ENCODE assay signal across 10 cellular contexts in the genomic region with DNA sequence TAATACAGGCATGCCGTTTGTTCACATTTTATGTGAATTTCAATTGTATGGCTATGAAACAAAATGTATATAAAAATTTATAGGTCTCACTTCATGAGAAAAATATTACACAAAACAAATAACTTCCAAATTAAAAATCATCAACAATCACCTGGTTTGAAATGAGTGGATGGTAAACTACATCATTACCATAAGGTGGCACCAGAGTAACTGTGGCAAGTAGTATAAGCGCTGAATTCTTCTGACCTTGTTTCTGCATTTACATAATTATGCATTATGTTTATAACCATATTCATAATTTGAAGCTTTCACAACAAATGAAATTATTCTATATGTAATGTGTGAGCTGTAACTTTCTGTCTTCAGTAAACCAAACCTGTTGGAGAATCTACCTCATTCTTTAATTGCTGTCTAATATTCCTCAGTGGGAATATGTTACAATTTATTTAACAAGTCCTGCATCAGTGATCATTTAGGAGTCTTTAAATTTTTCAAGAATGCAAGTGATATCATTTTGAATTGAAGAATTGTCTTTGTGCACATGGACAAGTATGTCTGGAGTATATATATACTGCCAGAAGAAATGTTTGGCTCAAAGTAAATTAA. TPM values are rescaled to one million over a fixed set of nuclear protein-coding genes. Genes with fewer than 3 reads are reported as not detected.
DNase-seq lines count a peak whose midpoint lies in the region; ATAC-seq and TF ChIP-seq lines count a peak whose summit lies in the region.
"Had no signal": no experiment of that assay in that cellular context is flagged by ENCODE, and none has a peak within 500 bp of the region (broad histone marks: within the 10 kb centered on the region; RNA-seq: fewer than 3 reads in every experiment).

No MANE protein-coding gene starts in this region.

- WGBS in testis, 2 donors: 78 to 88% methylated on average over 2 of the region's 2 CpGs

- TF ChIP-seq CTCF in testis (IDR thresholded peaks at IDR 0.05): peak in 1 of 3 experiments; percentile 18

- no peaks in the 10 kb centered on the region for H3K36me3 ChIP-seq in testis (ENCODE audit: low read depth, missing control alignments)

- H3K27me3 ChIP-seq in testis: no peaks in the 10 kb centered on the region

- H3K4me3 ChIP-seq in testis: no peak overlapping the region

- no peak overlapping the region for H3K27ac ChIP-seq in testis

- intact Hi-C loops in testis (cut with DNase I; ENCODE audit: low total_unique reads): no loop called here

- H3K9me3 ChIP-seq in testis: no peaks in the 10 kb centered on the region

- ATAC-seq in GM18907 (IDR thresholded peaks at IDR 0.05; ENCODE audit: unreplicated experiment) (peak; percentile 50), GM21390 (IDR thresholded peaks at IDR 0.05; ENCODE audit: unreplicated experiment) (no peak), HG03378 (IDR thresholded peaks at IDR 0.05; ENCODE audit: unreplicated experiment) (no peak)
- ATAC-seq: naive thymus-derived CD8-positive, alpha-beta T cell had no signal

- no peak for TF ChIP-seq POLR2A in testis (IDR thresholded peaks at IDR 0.05)

- DNase-seq in COLO829 (ENCODE audit: low spot score) (peak; percentile 25), NCI-H460 (ENCODE audit: extremely low read depth, low read depth) (peak; percentile 7), iPS-NIHi7 (ENCODE audit: extremely low spot score) (peak; percentile 20), testis (no peak), T-helper 1 cell (no peak)
- DNase-seq: activated CD8-positive, alpha-beta memory T cell treated with anti-CD3 and anti-CD28 coated beads, Interleukin-2, amount 50 U/mL, for 4 hours; naive thymus-derived CD8-positive, alpha-beta T cell had no signal

- H3K4me1 ChIP-seq in testis: no peaks in the 10 kb centered on the region

RNA-seq across cellular contexts. Expression of a gene that starts 55.2 kb away (rescaled TPM):
- total RNA-seq in NCI-H460 (2014; rRNA removed; shearing (Covaris generic)): 0.03 and 0.12 TPM in 2 replicates
- polyA plus RNA-seq in NCI-H460 (2014; cell fraction: nucleus; rRNA removed): not detected in 2 replicates
- 1 to 10 TPM; 4.8 to 7.1 TPM for total RNA-seq in testis
- polyA plus RNA-seq in testis (ENCODE audit: insufficient read depth, low read depth, low replicate concordance): 17.4 TPM
- polyA plus RNA-seq: naive thymus-derived CD8-positive, alpha-beta T cell had no signal

Comparison
In these comparisons a context has a peak if more than half of its experiments do, and no peak if none do; other contexts are left out.
1. DNase-seq: peak in COLO829 (single experiment), NCI-H460 (single experiment) and iPS-NIHi7 (single experiment); none in testis (single experiment) and T-helper 1 cell (0 of 5).